ENCODE assay signal across 8 cellular contexts in genomic region chr12:57229634-57230380, GRCh38. TPM values are rescaled to one million over a fixed set of nuclear protein-coding genes. Genes with fewer than 3 reads are reported as not detected.
DNase-seq lines count a peak whose midpoint lies in the region; ATAC-seq, FAIRE-seq and TF ChIP-seq lines count a peak whose summit lies in the region.

Gene SHMT2, plus strand, starts transcription at chr12:57229711. Its CDS starts 68 bp downstream, at chr12:57229779.

- intact Hi-C loops in kidney (cut with DNase I) = no loop called here

- peak; percentile 58 for ATAC-seq in HG03342 (IDR thresholded peaks at IDR 0.05; ENCODE audit: unreplicated experiment)
- ATAC-seq in activated CD4-positive, CD25-positive, alpha-beta regulatory T cell treated with anti-CD3 and anti-CD28 coated beads, Interleukin-2, amount 50 U/mL, for 24 hours = peak; percentile 58 to 62

- peaks cover 11 to 26% of the 10 kb centered on the region in 2 donors for H3K36me3 ChIP-seq in kidney (ENCODE audit: control insufficient read depth in 1 of 2, insufficient read depth in 2 of 2, low read length in 2 of 2)

- TF ChIP-seq CTCF in AG04450 (IDR thresholded peaks at IDR 0.05; ENCODE audit: low read depth, low read length) (no peak), kidney (IDR thresholded peaks at IDR 0.05; ENCODE audit: borderline replicate concordance, extremely low read depth, insufficient read depth) (peak; percentile 5)

- DNase-seq in AG04450 (ENCODE audit: low read depth, low spot score) (peak; percentile 92), NCI-H460 (ENCODE audit: extremely low read depth, low read depth) (peak; percentile 96), cerebellum (ENCODE audit: low spot score) (peak; percentile 95), kidney (peak; percentile 98)
- DNase-seq in stimulated activated CD4-positive, alpha-beta T cell treated with anti-CD3 and anti-CD28 coated beads, Interleukin-15, amount 100 ng/mL, for 1 hour (ENCODE audit: low read depth in 1 of 2, low spot score in 1 of 2) = peak; percentile 80 to 84

- CTCF ChIA-PET in AG04450 (lab: Charles Lee) = interaction anchor here (0.8 to 4.8 kb wide), 6 partner anchors 9 to 229 kb away, joined by 4 to 46 read pairs (median 24); partner anchors contain the start of gene GLI1

- no peaks in the 10 kb centered on the region for H3K27me3 ChIP-seq in AG04450 (ENCODE audit: control insufficient read depth, insufficient read depth, low read length)

- H3K4me3 ChIP-seq in AG04450 (ENCODE audit: low read depth, low read length) (peak within 1 kb of the TSS; percentile 87), kidney (ENCODE audit: low read length in 2 of 2) (peak within 1 kb of the TSS; percentile 91 to 94)

- H3K4me1 ChIP-seq in kidney (ENCODE audit: control insufficient read depth in 1 of 2, insufficient read depth in 1 of 2, low read depth in 1 of 2, low read length in 2 of 2) = peaks cover 8 to 9% of the 10 kb centered on the region in 2 donors

- H3K9ac ChIP-seq in kidney (ENCODE audit: low read length in 2 of 2) = peak within 1 kb of the TSS; percentile 81 to 86

- POLR2A ChIA-PET in AG04450 (lab: Yijun Ruan, JAX) = interaction anchor here (0.6 to 2.6 kb wide), 14 partner anchors 8 to 142 kb away, joined by 3 to 58 read pairs (median 4); partner anchors contain the start of genes NAB2, NXPH4 and STAT6

- FAIRE-seq in kidney (lab: Jason Lieb, UNC) = no peak

- H3K27ac ChIP-seq in AG04450 (ENCODE audit: low read depth, low read length) = peak within 1 kb of the TSS; percentile 99
- H3K27ac ChIP-seq in kidney (ENCODE audit: low read depth in 2 of 2, low read length in 2 of 2) = peak within 1 kb of the TSS; percentile 74 to 85

- in situ Hi-C loops in GM18951 (cut with MboI; ENCODE audit: low sequenced_read_pairs, unreplicated experiment) = no loop called here

- peak; percentile 71 for TF ChIP-seq POLR2A in GM18951 (IDR thresholded peaks at IDR 0.05; ENCODE audit: extremely low read depth, insufficient read depth, insufficient read length)

- H3K9me3 ChIP-seq in AG04450 (ENCODE audit: control insufficient read depth, insufficient read depth, low read length) = no peaks in the 10 kb centered on the region
- H3K9me3 ChIP-seq in kidney (ENCODE audit: control insufficient read depth in 1 of 2, low read length in 2 of 2) = no peaks in the 10 kb centered on the region

RNA-seq across cellular contexts. Expression of gene SHMT2, which starts in this region (rescaled TPM):
- polyA plus RNA-seq in AG04450 (2011; rRNA removed) = 266 and 314 TPM in 2 replicates
- 213 and 339 TPM in 2 replicates for polyA minus RNA-seq in AG04450 (2011; rRNA and poly(A)+ RNA removed)
- 373 and 409 TPM in 2 replicates for total RNA-seq in NCI-H460 (2014; rRNA removed; shearing (Covaris generic))
- polyA plus RNA-seq in NCI-H460 (2014; cell fraction: nucleus; rRNA removed) = 522 and 550 TPM in 2 replicates
- 34.8 TPM for total RNA-seq in cerebellum
- total RNA-seq in kidney = 70.1 TPM
- 49.3 TPM for polyA plus RNA-seq in kidney (ENCODE audit: insufficient read depth, low read depth, low replicate concordance)

Comparison
In these comparisons a context has a peak if more than half of its experiments do, and no peak if none do; other contexts are left out.
1. Peak in every context shown above with its lines: DNase-seq, ATAC-seq, H3K4me3 ChIP-seq and H3K27ac ChIP-seq.